10 cellular contexts compared by ENCODE assay signal in the genomic region with DNA sequence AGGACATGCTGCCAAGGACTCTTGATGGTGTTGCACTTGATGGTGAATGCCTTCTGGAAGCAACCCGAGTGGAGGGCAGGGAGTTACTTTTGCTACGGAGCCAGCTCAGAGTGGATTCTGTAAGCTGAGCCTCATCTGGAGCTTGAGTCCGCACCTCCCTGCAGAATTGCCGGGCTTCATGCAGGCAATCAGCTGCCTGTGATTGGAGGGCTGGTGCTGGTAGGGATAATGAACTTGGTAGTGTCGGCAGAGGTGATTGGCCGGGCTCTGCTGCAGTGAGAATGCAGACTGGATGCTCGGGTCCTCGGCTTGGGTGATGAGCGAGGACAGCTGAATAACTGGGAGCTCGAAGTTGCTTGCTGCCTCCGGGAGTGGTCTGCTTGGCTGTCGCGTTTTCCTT. TPM values are rescaled to one million over a fixed set of nuclear protein-coding genes. Genes with fewer than 3 reads are reported as not detected.
DNase-seq lines count a peak whose midpoint lies in the region; ATAC-seq, FAIRE-seq and TF ChIP-seq lines count a peak whose summit lies in the region.
"Had no signal": no experiment of that assay in that cellular context is flagged by ENCODE, and none has a peak within 500 bp of the region (broad histone marks: within the 10 kb centered on the region; RNA-seq: fewer than 3 reads in every experiment).

No MANE protein-coding gene starts in this region.

- intact Hi-C loops in pancreas (cut with DNase I): no loop called here

- H3K27me3 ChIP-seq in stomach smooth muscle (ENCODE audit: control insufficient read depth in 1 of 2, insufficient read depth in 2 of 2, low read length in 2 of 2): no peaks in the 10 kb centered on the region
- no peaks in the 10 kb centered on the region for H3K27me3 ChIP-seq in pancreas

- H3K9ac ChIP-seq in stomach smooth muscle (ENCODE audit: low read length in 2 of 2): no peak overlapping the region

- peaks cover 41% of the 10 kb centered on the region for H3K4me1 ChIP-seq in stomach smooth muscle (ENCODE audit: control insufficient read depth, insufficient read depth, low read length)
- H3K4me1 ChIP-seq in pancreas: peaks cover 0 to 29% (median 9%) of the 10 kb centered on the region in 3 donors

- no peaks in the 10 kb centered on the region for H3K9me3 ChIP-seq in stomach smooth muscle (ENCODE audit: control insufficient read depth in 2 of 2, low read length in 2 of 2)
- H3K9me3 ChIP-seq in pancreas: no peaks in the 10 kb centered on the region

- H3K4me3 ChIP-seq in stomach smooth muscle (ENCODE audit: low read length in 2 of 2) (peak overlapping the region; percentile 31 to 55), pancreas (no peak overlapping the region)

- 86 to 87% methylated on average over 13 of the region's 13 CpGs for WGBS in pancreas, 2 donors

- peak; percentile 30; the same call in 1 of the 2 replicates for TF ChIP-seq POLR2A in H54 (IDR thresholded peaks at IDR 0.05; ENCODE audit: low read depth, low read length)

- no peaks in the 10 kb centered on the region for H3K36me3 ChIP-seq in stomach smooth muscle (ENCODE audit: control insufficient read depth in 2 of 2, insufficient read depth in 2 of 2, low read length in 2 of 2)
- no peaks in the 10 kb centered on the region for H3K36me3 ChIP-seq in pancreas

- ATAC-seq in pancreas (no peak), HG03039 (IDR thresholded peaks at IDR 0.05; ENCODE audit: unreplicated experiment) (no peak), GM21737 (IDR thresholded peaks at IDR 0.05; ENCODE audit: unreplicated experiment) (no peak), HG03378 (IDR thresholded peaks at IDR 0.05; ENCODE audit: unreplicated experiment) (no peak)

- H3K27ac ChIP-seq in stomach smooth muscle (ENCODE audit: low read length) (no peak overlapping the region), pancreas (no peak overlapping the region)

- DNase-seq in H54 (ENCODE audit: insufficient read length, low spot score) (peak; percentile 66), amniotic epithelial cell (ENCODE audit: low read depth) (peak; percentile 83), iPS DF 19.7 (ENCODE audit: low read depth, low spot score) (peak; percentile 80), pancreas (no peak)
- DNase-seq: foreskin melanocyte, SW 1271 had no signal

- FAIRE-seq in H54 (lab: Jason Lieb, UNC) (no peak), pancreas (lab: Jason Lieb, UNC) (no peak)

- TF ChIP-seq CTCF in pancreas (IDR thresholded peaks at IDR 0.05): no peak

RNA-seq across cellular contexts. Expression of a gene that starts 23.1 kb away (rescaled TPM):
- total RNA-seq in pancreas: 100 to 1,000 TPM in 1 of 6 donors, 10 to 100 TPM in 3, 1 to 10 TPM in 2; 6.8 to 134 (median 12.6) TPM
- polyA plus RNA-seq in pancreas: 10 to 100 TPM; 73.6 to 82.8 TPM

RNA-seq across cellular contexts. Expression of a gene that starts 24.0 kb away (rescaled TPM):
- 1 to 10 TPM; 3.0 to 6.2 (median 3.8) TPM for total RNA-seq in pancreas
- 1 to 10 TPM; 6.4 to 6.8 TPM for polyA plus RNA-seq in pancreas

RNA-seq across cellular contexts. Expression of a gene that starts 36.4 kb away (rescaled TPM):
- total RNA-seq in pancreas: 10 to 100 TPM; 25.4 to 43.1 (median 34.2) TPM
- polyA plus RNA-seq in pancreas: 10 to 100 TPM; 66.0 to 78.5 TPM

RNA-seq across cellular contexts. Expression of a gene that starts 58.1 kb away (rescaled TPM):
- total RNA-seq in pancreas: 100 to 1,000 TPM in 1 of 6 donors, 10 to 100 TPM in 3, 1 to 10 TPM in 2; 6.3 to 158 (median 45.7) TPM
- polyA plus RNA-seq in pancreas: 10 to 100 TPM; 46.8 to 75.1 TPM

Comparison
In these comparisons a context has a peak if more than half of its experiments do, and no peak if none do; other contexts are left out.
1. DNase-seq: peak in H54 (single experiment), amniotic epithelial cell (single experiment) and iPS DF 19.7 (single experiment); none in pancreas (0 of 6).
2. H3K4me3 ChIP-seq: peak in stomach smooth muscle (2 of 2); none in pancreas (0 of 4).